8 cellular contexts compared by ENCODE assay signal in genomic region chr15:70505411-70505919, GRCh38.
DNase-seq lines count a peak whose midpoint lies in the region; ATAC-seq and TF ChIP-seq lines count a peak whose summit lies in the region.

No MANE protein-coding gene starts in this region.

- H3K36me3 Mint-ChIP-seq in activated T-cell treated with anti-CD3 and anti-CD28 coated beads, Interleukin-2, amount 50 U/mL, for 72 hours (ENCODE audit: insufficient read depth in 2 of 2) = peaks cover 11 to 16% of the 10 kb centered on the region in 2 donors
- H3K36me3 Mint-ChIP-seq in naive B cell = peaks cover 6 to 9% of the 10 kb centered on the region in 2 donors

- H3K36me3 ChIP-seq in DND-41 (ENCODE audit: insufficient read depth, low read length) = no peaks in the 10 kb centered on the region

- no peak for TF ChIP-seq CTCF in DND-41 (IDR thresholded peaks at IDR 0.05; ENCODE audit: borderline replicate concordance, extremely low read depth, low read length, poor library complexity, severe bottlenecking)
- no peak for TF ChIP-seq CTCF in LNCaP clone FGC (IDR thresholded peaks at IDR 0.05; ENCODE audit: control insufficient read depth, extremely low read depth, insufficient read depth)

- H3K4me3 Mint-ChIP-seq in activated T-cell treated with anti-CD3 and anti-CD28 coated beads, Interleukin-2, amount 50 U/mL, for 72 hours = peak overlapping the region; percentile 72 to 77
- H3K4me3 Mint-ChIP-seq in naive B cell = peak overlapping the region in 6 of 8 donors; percentile 4 to 86 (median 43)

- peaks cover 86% of the 10 kb centered on the region for H3K4me1 Mint-ChIP-seq in activated T-cell treated with anti-CD3 and anti-CD28 coated beads, Interleukin-2, amount 50 U/mL, for 72 hours (ENCODE audit: low read depth)
- H3K4me1 Mint-ChIP-seq in naive B cell = peaks cover 46 to 53% (median 47%) of the 10 kb centered on the region in 3 donors

- no peak overlapping the region for H3K9ac ChIP-seq in DND-41 (ENCODE audit: low read depth, low read length)

- no peaks in the 10 kb centered on the region for H3K27me3 ChIP-seq in DND-41 (ENCODE audit: insufficient read depth, low read length, poor library complexity)

- H4K20me1 ChIP-seq in DND-41 (ENCODE audit: insufficient read depth, low read length) = peaks cover 23% of the 10 kb centered on the region

- peak overlapping the region; percentile 61 for H3K27ac Mint-ChIP-seq in activated T-cell treated with anti-CD3 and anti-CD28 coated beads, Interleukin-2, amount 50 U/mL, for 72 hours
- peak overlapping the region in 2 of 6 donors; percentile 30 to 74 for H3K27ac Mint-ChIP-seq in naive B cell

- POLR2A ChIA-PET in HEK293T (lab: Yijun Ruan, JAX) = interaction anchor here (0.6 to 2.7 kb wide), 7 partner anchors 10 to 408 kb away, joined by 3 to 18 read pairs (median 3); partner anchors contain the start of gene TLE3

- H2AFZ ChIP-seq in DND-41 (ENCODE audit: low read depth, low read length) = no peak overlapping the region

- no peak for DNase-seq in DND-41
- DNase-seq in LNCaP clone FGC (ENCODE audit: low read depth) = peak; percentile 27
- peak; percentile 41 to 43 for DNase-seq in activated T-cell treated with anti-CD3 and anti-CD28 coated beads, Interleukin-2, amount 50 U/mL, for 72 hours
- no peak for DNase-seq in naive B cell
- no peak for DNase-seq in 8988T
- no peak for DNase-seq in HEK293T (ENCODE audit: extremely low spot score)

- no peak overlapping the region for H3K27ac ChIP-seq in DND-41 (ENCODE audit: low read length)

- H3K4me3 ChIP-seq in DND-41 (ENCODE audit: low read depth in 1 of 2, low read length in 2 of 2) (no peak overlapping the region), LNCaP clone FGC (ENCODE audit: low read depth, low read length) (no peak overlapping the region)

- H3K9me3 ChIP-seq in DND-41 (ENCODE audit: insufficient read depth, low read length, severe bottlenecking) = peaks cover 12% of the 10 kb centered on the region

- H3K4me2 ChIP-seq in DND-41 (ENCODE audit: insufficient read depth, low read length) = no peak overlapping the region

- H3K9me3 Mint-ChIP-seq in activated T-cell treated with anti-CD3 and anti-CD28 coated beads, Interleukin-2, amount 50 U/mL, for 72 hours = peaks cover under 1 to 1% of the 10 kb centered on the region in 2 donors
- peaks cover 6 to 13% (median 8%) of the 10 kb centered on the region in 7 donors for H3K9me3 Mint-ChIP-seq in naive B cell

- H3K4me1 ChIP-seq in DND-41 (ENCODE audit: insufficient read depth, low read length) = peaks cover 20% of the 10 kb centered on the region

- no peaks in the 10 kb centered on the region for H3K27me3 Mint-ChIP-seq in activated T-cell treated with anti-CD3 and anti-CD28 coated beads, Interleukin-2, amount 50 U/mL, for 72 hours (ENCODE audit: low read depth)
- no peaks in the 10 kb centered on the region for H3K27me3 Mint-ChIP-seq in naive B cell

- CTCF ChIA-PET in HEK293T (lab: Yijun Ruan, JAX) = interaction anchor here (0.6 to 1.9 kb wide), 6 partner anchors 17 to 1042 kb away, joined by 3 to 8 read pairs (median 4); no protein-coding TSS in a partner anchor

- H3K79me2 ChIP-seq in DND-41 (ENCODE audit: insufficient read depth, low read length) = no peaks in the 10 kb centered on the region

- ATAC-seq in DND-41 (ENCODE audit: insufficient read depth, low read depth) (peak; percentile 43; the same call in 1 of the 3 replicates), naive B cell (ENCODE audit: low read depth in 2 of 2) (no peak), GM21360 (IDR thresholded peaks at IDR 0.05; ENCODE audit: unreplicated experiment) (no peak), HG03097 (IDR thresholded peaks at IDR 0.05; ENCODE audit: low FRiP score, unreplicated experiment) (no peak)
- peak; percentile 50 to 54 for ATAC-seq in activated T-cell treated with anti-CD3 and anti-CD28 coated beads, Interleukin-2, amount 50 U/mL, for 72 hours (replicated peaks in 1 of 2)

TF ChIP-seq in HEK293T, 16 proteins besides CTCF, POLR2A, EP300 and RAD21:
- TF ChIP-seq FOXM1 (IDR thresholded peaks at IDR 0.05; ENCODE audit: borderline replicate concordance) = no peak
- no peak for TF ChIP-seq NFRKB (IDR thresholded peaks at IDR 0.05)
- no peak for TF ChIP-seq BHLHE40 (IDR thresholded peaks at IDR 0.05; ENCODE audit: borderline replicate concordance)
- TF ChIP-seq PKNOX1 (IDR thresholded peaks at IDR 0.05) = no peak
- no peak for TF ChIP-seq SUZ12 (IDR thresholded peaks at IDR 0.05)
- TF ChIP-seq ARNT (IDR thresholded peaks at IDR 0.05) = no peak
- TF ChIP-seq ELF4 (IDR thresholded peaks at IDR 0.05) = no peak
- TF ChIP-seq LEF1 (IDR thresholded peaks at IDR 0.05; ENCODE audit: borderline replicate concordance) = no peak
- TF ChIP-seq ZNF384 (IDR thresholded peaks at IDR 0.05) = no peak
- TF ChIP-seq FOXK2 (IDR thresholded peaks at IDR 0.05) = no peak
- TF ChIP-seq CTBP1 (IDR thresholded peaks at IDR 0.05; ENCODE audit: borderline replicate concordance) = no peak
- TF ChIP-seq FOXA1 (IDR thresholded peaks at IDR 0.05) = no peak
- TF ChIP-seq HDGF (IDR thresholded peaks at IDR 0.05; ENCODE audit: borderline replicate concordance) = no peak
- no peak for TF ChIP-seq L3MBTL2 (conservative IDR thresholded peaks at IDR 0.05)
- no peak for TF ChIP-seq TARDBP (IDR thresholded peaks at IDR 0.05)

Comparison
In these comparisons a context has a peak if more than half of its experiments do, and no peak if none do; other contexts are left out.
1. ATAC-seq: peak in DND-41 (single experiment) and activated T-cell treated with anti-CD3 and anti-CD28 coated beads, Interleukin-2, amount 50 U/mL, for 72 hours (2 of 2); none in naive B cell (0 of 2), GM21360 (single experiment) and HG03097 (single experiment).
2. DNase-seq: peak in LNCaP clone FGC (single experiment) and activated T-cell treated with anti-CD3 and anti-CD28 coated beads, Interleukin-2, amount 50 U/mL, for 72 hours (2 of 2); none in DND-41 (single experiment), naive B cell (single experiment), 8988T (single experiment) and HEK293T (single experiment).